In the genomic region with DNA sequence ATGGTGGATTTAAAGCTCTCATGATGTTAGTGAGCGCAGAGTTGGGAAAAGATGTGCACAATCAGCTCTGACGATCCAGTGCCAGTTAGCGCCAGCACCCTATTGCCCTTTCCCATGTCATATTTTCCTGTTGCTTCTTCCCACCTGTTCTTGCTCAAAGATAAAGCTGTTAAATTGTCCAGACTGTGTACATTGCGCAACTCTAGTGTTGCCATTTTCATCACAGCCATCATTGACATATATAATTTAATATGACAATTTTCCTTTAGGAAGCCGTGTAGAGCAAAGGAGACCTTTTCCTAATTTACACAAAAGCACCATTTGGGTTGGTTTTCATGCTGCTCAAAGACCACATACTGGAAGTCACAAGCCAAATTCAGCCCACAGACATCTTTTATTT, we compare ENCODE assay signal across 19 cellular contexts. TPM values are rescaled to one million over a fixed set of nuclear protein-coding genes. Genes with fewer than 3 reads are reported as not detected.
A peak's percentile ranks its signal among the peaks of the same experiment; 100 is the strongest.
DNase-seq lines count a peak whose midpoint lies in the region; ATAC-seq, FAIRE-seq and TF ChIP-seq lines count a peak whose summit lies in the region.
"Had no signal": no experiment of that assay in that cellular context is flagged by ENCODE, and none has a peak within 500 bp of the region (broad histone marks: within the 10 kb centered on the region; RNA-seq: fewer than 3 reads in every experiment).

No MANE protein-coding gene starts in this region.

- H4K5ac ChIP-seq in H1 (ENCODE audit: insufficient read length, low read depth, low read length): no peak overlapping the region

- no peaks in the 10 kb centered on the region for H4K20me1 ChIP-seq in HepG2 (ENCODE audit: insufficient read depth, low read length)
- no peaks in the 10 kb centered on the region for H4K20me1 ChIP-seq in H1 (replicated peaks in 1 of 2; ENCODE audit: control insufficient read depth in 1 of 2, insufficient read depth in 2 of 2, low read length in 2 of 2)
- H4K20me1 ChIP-seq: BLaER1 had no signal

- no peak overlapping the region for H2BK12ac ChIP-seq in H1 (ENCODE audit: low read depth, low read length)

- H3K18ac ChIP-seq in H1 (ENCODE audit: extremely low read depth, low read length): no peak overlapping the region

- no peak overlapping the region for H4K8ac ChIP-seq in H1 (ENCODE audit: extremely low read depth, insufficient read depth, low read length)

- H2BK120ac ChIP-seq in H1 (replicated peaks; ENCODE audit: low read depth, low read length): no peak overlapping the region

- FAIRE-seq in HepG2 (lab: Jason Lieb, UNC) (no peak), H1 (lab: Jason Lieb, UNC) (no peak)
- FAIRE-seq: A204.1, H54 had no signal

- no peak overlapping the region for H2AK5ac ChIP-seq in H1 (ENCODE audit: low read depth, low read length)

- no peaks in the 10 kb centered on the region for H3K79me1 ChIP-seq in H1 (ENCODE audit: low read depth, low read length)

- no peak overlapping the region for H3K9ac ChIP-seq in HepG2 (ENCODE audit: insufficient read depth, low read depth, low read length)
- H3K9ac ChIP-seq in H1 (replicated peaks in 1 of 4; ENCODE audit: extremely low read depth in 1 of 4, low read depth in 3 of 4, low read length in 3 of 4): no peak overlapping the region
- H3K9ac ChIP-seq: BLaER1 had no signal

- BruUV-seq in HepG2 (replicated peaks; lab: Mats Ljungman, UMichigan): no TSS peak

- DNase-seq in HepG2 (ENCODE audit: low spot score): no peak
- DNase-seq in right lobe of liver: no peak
- DNase-seq in NCI-H69 (lab: John Stamatoyannopoulos, UW): peak; percentile 46
- DNase-seq in H1 (ENCODE audit: low read depth in 1 of 2, low spot score in 2 of 2): no peak
- DNase-seq in DMS153 (lab: John Stamatoyannopoulos, UW): no peak
- DNase-seq: AML-193; CD4-positive, alpha-beta memory T cell; DMS79 treated with DMSO at 0.1 percent for 48 hours; GF-D8; HCEC 1CT; KG1 had no signal

- TF ChIP-seq RAD21 in HepG2 (CRISPR knock-in tag; IDR thresholded peaks at IDR 0.05) (no peak), H1 (IDR thresholded peaks at IDR 0.05 in 1 of 2, conservative IDR thresholded peaks at IDR 0.05 in 1 of 2; ENCODE audit: low read depth in 2 of 2, low read length in 2 of 2) (no peak)

- no peak overlapping the region for H2BK5ac ChIP-seq in H1 (ENCODE audit: low read depth, low read length)

- no peak overlapping the region for H3K27ac ChIP-seq in HepG2 (ENCODE audit: extremely low read length, insufficient read depth, low read length)
- H3K27ac ChIP-seq in right lobe of liver: no peak overlapping the region
- H3K27ac ChIP-seq in H1 (ENCODE audit: low read depth, low read length): no peak overlapping the region
- H3K27ac ChIP-seq: BLaER1, HL-60 had no signal

- H3K4me2 ChIP-seq in HepG2 (ENCODE audit: low read depth, low read length) (no peak overlapping the region), H1 (ENCODE audit: insufficient read depth in 1 of 2, low read depth in 2 of 2, low read length in 2 of 2) (no peak overlapping the region)
- H3K4me2 ChIP-seq: BLaER1 had no signal

- H2AFZ ChIP-seq in HepG2 (ENCODE audit: low read length) (no peak overlapping the region), H1 (ENCODE audit: low read length) (no peak overlapping the region)

- TF ChIP-seq CTCF in HepG2 (CRISPR knock-in tag; IDR thresholded peaks at IDR 0.05): no peak
- no peak for TF ChIP-seq CTCF in right lobe of liver (IDR thresholded peaks at IDR 0.05)
- TF ChIP-seq CTCF in H1 (IDR thresholded peaks at IDR 0.05; ENCODE audit: control extremely low read depth in 1 of 3, insufficient read depth in 1 of 3, low read depth in 1 of 3, low read length in 3 of 3): no peak

- no peaks in the 10 kb centered on the region for H3K27me3 ChIP-seq in HepG2 (ENCODE audit: control insufficient read depth in 1 of 2, insufficient read depth in 2 of 2, low read length in 2 of 2)
- no peaks in the 10 kb centered on the region for H3K27me3 ChIP-seq in right lobe of liver
- H3K27me3 ChIP-seq in H1 (replicated peaks in 1 of 4; ENCODE audit: control insufficient read depth in 3 of 4, extremely low read depth in 1 of 4, insufficient read depth in 3 of 4, low read length in 3 of 4): no peaks in the 10 kb centered on the region
- H3K27me3 ChIP-seq: BLaER1 had no signal

- no peak overlapping the region for H3K23ac ChIP-seq in H1 (ENCODE audit: insufficient read length)

- intact Hi-C loops in HepG2 (cut with micrococcal nuclease; ENCODE audit: unreplicated experiment) (no loop called here), right lobe of liver (cut with DNase I) (no loop called here)

- POLR2A ChIA-PET in HepG2 (lab: Yijun Ruan, JAX) (no interaction called here), H1 (lab: Charles Lee; ENCODE audit: partially characterized antibody) (no interaction called here)

- H3K9me3 ChIP-seq in HepG2 (ENCODE audit: low read length) (no peaks in the 10 kb centered on the region), right lobe of liver (no peaks in the 10 kb centered on the region), H1 (ENCODE audit: insufficient read depth in 2 of 2, low read depth in 1 of 2, low read length in 1 of 2) (no peaks in the 10 kb centered on the region)
- H3K9me3 ChIP-seq: BLaER1 had no signal

- TF ChIP-seq POLR2A in HepG2 (IDR thresholded peaks at IDR 0.05; ENCODE audit: insufficient read depth in 1 of 2, low read depth in 2 of 2, low read length in 2 of 2): no peak
- TF ChIP-seq POLR2A in right lobe of liver (IDR thresholded peaks at IDR 0.05): no peak
- TF ChIP-seq POLR2A in H1 (IDR thresholded peaks at IDR 0.05; ENCODE audit: control extremely low read depth in 1 of 2, low read depth in 2 of 2, low read length in 2 of 2): no peak

- TF ChIP-seq EP300 in HepG2 (IDR thresholded peaks at IDR 0.05; ENCODE audit: low read depth in 2 of 2, low read length in 2 of 2) (no peak), HepG2 (CRISPR knock-in tag; IDR thresholded peaks at IDR 0.05; ENCODE audit: borderline replicate concordance) (no peak), H1 (IDR thresholded peaks at IDR 0.05; ENCODE audit: borderline replicate concordance in 1 of 2, low read depth in 2 of 2, low read length in 2 of 2) (no peak)

- no peak overlapping the region for H3K4me3 ChIP-seq in HepG2 (replicated peaks in 1 of 3; ENCODE audit: insufficient read depth in 1 of 3, low read depth in 2 of 3, low read length in 3 of 3)
- H3K4me3 ChIP-seq in right lobe of liver: no peak overlapping the region
- H3K4me3 ChIP-seq in H1 (ENCODE audit: extremely low read depth in 1 of 4, insufficient read depth in 2 of 4, low read depth in 3 of 4, low read length in 4 of 4): no peak overlapping the region
- H3K4me3 ChIP-seq: BLaER1 had no signal

- H3K23me2 ChIP-seq in H1 (ENCODE audit: low read depth, low read length): no peaks in the 10 kb centered on the region

- in situ Hi-C loops in HepG2 (cut with HindIII; ENCODE audit: extremely low pct_ligation_motif_present, low pct_unique_long_range_greater_than_20kb): no loop called here

- no peak overlapping the region for H3K14ac ChIP-seq in H1 (ENCODE audit: insufficient read length)

- 52% methylated on average over 5 of the region's 5 CpGs for WGBS in HepG2 (ENCODE audit: low lambda C conversion rate)
- WGBS in right lobe of liver (ENCODE audit: insufficient coverage, low coverage, low lambda C conversion rate, missing lambda C conversion rate): 80% methylated on average over 5 of the region's 5 CpGs
- 96% methylated on average over 5 of the region's 5 CpGs; no CpG with 5 or more reads in 1 of the 2 experiments for WGBS in H1 (ENCODE audit: extremely low coverage in 1 of 2, insufficient coverage in 1 of 2, insufficient read length in 1 of 2, insufficient replicate concordance in 2 of 2, low coverage in 1 of 2, low lambda C conversion rate in 2 of 2, missing lambda C conversion rate in 1 of 2), 2 experiments

- H4K91ac ChIP-seq in H1 (replicated peaks; ENCODE audit: insufficient read length, low read length): no peak overlapping the region

- H2BK15ac ChIP-seq in H1 (ENCODE audit: low read length): no peak overlapping the region

- ATAC-seq in HepG2 (no peak), right lobe of liver (no peak), esophagus mucosa (no peak), GM21390 (IDR thresholded peaks at IDR 0.05; ENCODE audit: unreplicated experiment) (no peak)

- no peaks in the 10 kb centered on the region for H3K79me2 ChIP-seq in HepG2 (ENCODE audit: insufficient read depth, low read length)
- H3K79me2 ChIP-seq in H1 (ENCODE audit: control insufficient read depth in 1 of 2, insufficient read depth in 2 of 2, low read length in 2 of 2): no peaks in the 10 kb centered on the region

- H3K36me3 ChIP-seq in HepG2 (replicated peaks in 1 of 2; ENCODE audit: control insufficient read depth in 1 of 2, insufficient read depth in 2 of 2, low read length in 2 of 2): no peaks in the 10 kb centered on the region
- no peaks in the 10 kb centered on the region for H3K36me3 ChIP-seq in right lobe of liver
- H3K36me3 ChIP-seq in H1 (ENCODE audit: control insufficient read depth in 2 of 4, insufficient read depth in 4 of 4, low read length in 3 of 4): no peaks in the 10 kb centered on the region
- H3K36me3 ChIP-seq: BLaER1 had no signal

- no peak overlapping the region for H2BK20ac ChIP-seq in H1 (ENCODE audit: low read length)

- H3K56ac ChIP-seq in H1 (replicated peaks; ENCODE audit: insufficient read length, low read depth, low read length): no peak overlapping the region

- no peak overlapping the region for H3K4ac ChIP-seq in H1 (replicated peaks; ENCODE audit: insufficient read length, low read depth, low read length)

- no peaks in the 10 kb centered on the region for H3K4me1 ChIP-seq in HepG2 (ENCODE audit: insufficient read depth, low read length)
- H3K4me1 ChIP-seq in right lobe of liver: no peaks in the 10 kb centered on the region
- H3K4me1 ChIP-seq in H1 (replicated peaks in 1 of 4; ENCODE audit: control insufficient read depth in 3 of 4, insufficient read depth in 4 of 4, low read length in 3 of 4): peaks cover 0 to 6% (median 2%) of the 10 kb centered on the region in 4 experiments; a peak in 2 of 7 replicates
- H3K4me1 ChIP-seq: BLaER1 had no signal

- CTCF ChIA-PET in HepG2 (lab: Yijun Ruan, JAX; ENCODE audit: low intra/inter-chr PET ratio, low total read pairs) (no interaction called here), H1 (lab: Charles Lee; ENCODE audit: partially characterized antibody) (interaction anchor here (1.1 to 4.2 kb wide), 8 partner anchors 9 to 553 kb away, joined by 3 to 25 read pairs (median 10); no protein-coding TSS in a partner anchor)

RNA-seq across cellular contexts. Expression of a gene that starts 5.7 kb away (rescaled TPM):
- total RNA-seq in HepG2 (2016; rRNA removed; fragmentation: Illumina TruSeq; extraction: Trizol) (not detected in 2 replicates), right lobe of liver (not detected), esophagus mucosa (not detected)
- not detected in 2 replicates for total RNA-seq in HepG2 (2016; cell fraction: cytosol; rRNA removed; fragmentation: Illumina TruSeq; extraction: Trizol; ENCODE audit: low read depth)
- not detected in 2 replicates for total RNA-seq in HepG2 (2016; cell fraction: insoluble cytoplasmic fraction; rRNA removed; fragmentation: Illumina TruSeq; extraction: Trizol)
- not detected in 2 replicates for total RNA-seq in HepG2 (2016; cell fraction: membrane; rRNA removed; fragmentation: Illumina TruSeq; extraction: Trizol)
- total RNA-seq in HepG2 (2016; cell fraction: nucleus; rRNA removed; fragmentation: Illumina TruSeq; extraction: Trizol): not detected in 2 replicates
- polyA plus RNA-seq in HepG2 (2011; rRNA removed) (not detected in 2 replicates), H1 (2011; rRNA removed) (0.05 and 0.28 TPM in 2 replicates)
- polyA plus RNA-seq in HepG2 (2011; cell fraction: cytosol; rRNA removed): not detected in 2 replicates
- polyA plus RNA-seq in HepG2 (2011; cell fraction: nucleus; rRNA removed): not detected in 2 replicates
- not detected in 2 replicates for polyA plus RNA-seq in HepG2 (2012)
- not detected in 2 replicates for polyA plus RNA-seq in HepG2 (2016; cell fraction: cytosol; fragmentation: Illumina TruSeq; extraction: Trizol; ENCODE audit: low read depth)
- polyA plus RNA-seq in HepG2 (2016; cell fraction: insoluble cytoplasmic fraction; fragmentation: Illumina TruSeq; extraction: Trizol; ENCODE audit: low read depth): not detected in 2 replicates
- not detected in 2 replicates for polyA plus RNA-seq in HepG2 (2016; cell fraction: membrane; fragmentation: Illumina TruSeq; extraction: Trizol; ENCODE audit: low read depth)
- polyA plus RNA-seq in HepG2 (2016; cell fraction: nucleus; fragmentation: Illumina TruSeq; extraction: Trizol; ENCODE audit: insufficient read depth, low read depth): not detected in 2 replicates
- polyA minus RNA-seq in HepG2 (2011; rRNA and poly(A)+ RNA removed; ENCODE audit: low replicate concordance): not detected in 2 replicates
- not detected in 2 replicates for polyA minus RNA-seq in HepG2 (2011; cell fraction: cytosol; rRNA and poly(A)+ RNA removed)
- polyA minus RNA-seq in HepG2 (2011; cell fraction: nucleus; rRNA and poly(A)+ RNA removed): not detected in 2 replicates
- not detected in 2 replicates for total RNA-seq in H1 (2021; fragmentation: NEBNext Ultra II Directional; extraction: Animal tissue kit (Norgen Biotek cat#: 25700))
- 0.09 TPM for polyA plus RNA-seq in H1 (2011; cell fraction: cytosol; rRNA removed)
- 0.10 TPM for polyA plus RNA-seq in H1 (2011; cell fraction: nucleus; rRNA removed)
- polyA plus RNA-seq in H1 (2012, experiment 1 of 2): not detected in 4 replicates
- not detected for polyA plus RNA-seq in H1 (2012, experiment 2 of 2)
- 0.10 TPM for polyA plus RNA-seq in H1 (2013, experiment 1 of 2)
- polyA plus RNA-seq in H1 (2013, experiment 2 of 2): 0.04 TPM
- not detected in 2 replicates for polyA minus RNA-seq in H1 (2011; rRNA and poly(A)+ RNA removed)
- polyA minus RNA-seq in H1 (2011; cell fraction: cytosol; rRNA and poly(A)+ RNA removed): not detected
- not detected for polyA minus RNA-seq in H1 (2011; cell fraction: nucleus; rRNA and poly(A)+ RNA removed)
- total RNA-seq: HT1080 had no signal
- polyA plus RNA-seq: CD14-positive monocyte had no signal
